ENCODE assay signal across 11 cellular contexts in genomic region chr2:207459990-207460757, GRCh38.
DNase-seq lines count a peak whose midpoint lies in the region; ATAC-seq and TF ChIP-seq lines count a peak whose summit lies in the region.
"Had no signal": no experiment of that assay in that cellular context is flagged by ENCODE, and none has a peak within 500 bp of the region (broad histone marks: within the 10 kb centered on the region; RNA-seq: fewer than 3 reads in every experiment).

No MANE protein-coding gene starts in this region.

- H3K27me3 ChIP-seq in GM06990 (replicated peaks; ENCODE audit: control insufficient read depth, insufficient read depth, low read length) (no peaks in the 10 kb centered on the region), right cardiac atrium (ENCODE audit: control insufficient read depth, insufficient read depth) (no peaks in the 10 kb centered on the region)

- 68% methylated on average over 7 of the region's 7 CpGs for WGBS in right cardiac atrium

- H3K4me3 ChIP-seq in GM06990 (replicated peaks; ENCODE audit: low read depth, low read length) (no peak overlapping the region), right cardiac atrium (ENCODE audit: low read length) (no peak overlapping the region)

- H3K36me3 ChIP-seq in GM06990 (ENCODE audit: control insufficient read depth, insufficient read depth, low read length) = no peaks in the 10 kb centered on the region

- H3K4me1 ChIP-seq in right cardiac atrium (ENCODE audit: control insufficient read depth, insufficient read depth, low read length) = no peaks in the 10 kb centered on the region

- peak; percentile 10 for DNase-seq in GM06990 (ENCODE audit: extremely low read depth, insufficient read length)
- peak; percentile 16 for DNase-seq in GM19238 (ENCODE audit: insufficient read length, low spot score)
- DNase-seq in MV-4-11 (lab: John Stamatoyannopoulos, UW) = peak; percentile 61
- DNase-seq in stimulated activated CD4-positive, alpha-beta T cell treated with anti-CD3 and anti-CD28 coated beads, Interleukin-2, amount 100 ng/mL, for 24 hours = no peak
- no peak for DNase-seq in retina
- no peak for DNase-seq in right cardiac atrium
- DNase-seq: EL, H7, NCI-H226 had no signal

- ATAC-seq in HG02759 (IDR thresholded peaks at IDR 0.05; ENCODE audit: unreplicated experiment) (peak; percentile 67), esophagus mucosa (no peak), right cardiac atrium (no peak)

- no peaks in the 10 kb centered on the region for H3K9me3 ChIP-seq in right cardiac atrium (ENCODE audit: control insufficient read depth, low read length)

- intact Hi-C loops in right cardiac atrium (cut with DNase I) = loop anchor here in 1 of 4 donors (10.0 kb wide), 1 partner anchor 125 kb away; no protein-coding TSS in a partner anchor

- H3K27ac ChIP-seq in right cardiac atrium (ENCODE audit: low read length) = no peak overlapping the region

- no peak for TF ChIP-seq CTCF in GM06990 (IDR thresholded peaks at IDR 0.05; ENCODE audit: insufficient read depth, low read length, poor library complexity, severe bottlenecking)

Comparison
In these comparisons a context has a peak if more than half of its experiments do, and no peak if none do; other contexts are left out.
1. DNase-seq: peak in GM06990 (single experiment), GM19238 (single experiment) and MV-4-11 (single experiment); none in stimulated activated CD4-positive, alpha-beta T cell treated with anti-CD3 and anti-CD28 coated beads, Interleukin-2, amount 100 ng/mL, for 24 hours (0 of 2), retina (single experiment) and right cardiac atrium (0 of 3).